In genomic region chr1:51734899-51735745, GRCh38 we compare ENCODE assay signal across 9 cellular contexts.
DNase-seq lines count a peak whose midpoint lies in the region; ATAC-seq, FAIRE-seq and TF ChIP-seq lines count a peak whose summit lies in the region.
"Had no signal": no experiment of that assay in that cellular context is flagged by ENCODE, and none has a peak within 500 bp of the region (broad histone marks: within the 10 kb centered on the region; RNA-seq: fewer than 3 reads in every experiment).

No MANE protein-coding gene starts in this region.

- H3K27me3 ChIP-seq in gastroesophageal sphincter: no peaks in the 10 kb centered on the region

- no peak overlapping the region for H3K27ac Mint-ChIP-seq in activated CD8-positive, alpha-beta T cell treated with anti-CD3 and anti-CD28 coated beads for 36 hours
- H3K27ac Mint-ChIP-seq in stimulated activated effector memory CD8-positive, alpha-beta T cell treated with anti-CD3 and anti-CD28 coated beads, Interleukin-12 subunit alpha, Interleukin-12 subunit beta, amount 100 ng/mL, for 72 hours: peak overlapping the region; percentile 48

- CTCF ChIA-PET in activated CD8-positive, alpha-beta T cell treated with anti-CD3 and anti-CD28 coated beads for 36 hours (lab: Charles Lee): interaction anchor here (1.2 kb wide), 1 partner anchor 33 kb away, joined by 3 read pairs; no protein-coding TSS in a partner anchor

- 61 to 66% methylated on average over 6 to 7 of the region's 7 CpGs for WGBS in gastroesophageal sphincter (ENCODE audit: low coverage in 1 of 2), 2 donors

- H3K9me3 Mint-ChIP-seq in activated CD8-positive, alpha-beta T cell treated with anti-CD3 and anti-CD28 coated beads for 36 hours: no peaks in the 10 kb centered on the region
- no peaks in the 10 kb centered on the region for H3K9me3 Mint-ChIP-seq in stimulated activated effector memory CD8-positive, alpha-beta T cell treated with anti-CD3 and anti-CD28 coated beads, Interleukin-12 subunit alpha, Interleukin-12 subunit beta, amount 100 ng/mL, for 72 hours

- peak; percentile 64 for FAIRE-seq in GM19239 (lab: Jason Lieb, UNC)

- intact Hi-C loops in activated CD8-positive, alpha-beta T cell treated with anti-CD3 and anti-CD28 coated beads for 36 hours (cut with micrococcal nuclease): no loop called here
- intact Hi-C loops in left ventricle myocardium superior (cut with micrococcal nuclease): loop anchor here (10.0 kb wide), 1 partner anchor 110 kb away; no protein-coding TSS in a partner anchor

- no peak overlapping the region for H3K4me3 ChIP-seq in gastroesophageal sphincter

- TF ChIP-seq POLR2A in gastroesophageal sphincter (IDR thresholded peaks at IDR 0.05): no peak

- TF ChIP-seq EP300 in gastroesophageal sphincter (IDR thresholded peaks at IDR 0.05): no peak

- no peaks in the 10 kb centered on the region for H3K27me3 Mint-ChIP-seq in activated CD8-positive, alpha-beta T cell treated with anti-CD3 and anti-CD28 coated beads for 36 hours

- no peaks in the 10 kb centered on the region for H3K36me3 ChIP-seq in gastroesophageal sphincter

- TF ChIP-seq CTCF in activated CD8-positive, alpha-beta T cell treated with anti-CD3 and anti-CD28 coated beads for 36 hours (IDR thresholded peaks at IDR 0.05): no peak
- TF ChIP-seq CTCF in gastroesophageal sphincter (IDR thresholded peaks at IDR 0.05): no peak

- POLR2A ChIA-PET in activated CD8-positive, alpha-beta T cell treated with anti-CD3 and anti-CD28 coated beads for 36 hours (lab: Charles Lee): no interaction called here

- H3K9me3 ChIP-seq in gastroesophageal sphincter: no peaks in the 10 kb centered on the region

- peak overlapping the region in 2 of 4 donors; percentile 24 to 40 for H3K27ac ChIP-seq in gastroesophageal sphincter

- DNase-seq in GM19239 (ENCODE audit: insufficient read length, low spot score): no peak
- DNase-seq in activated CD8-positive, alpha-beta T cell treated with anti-CD3 and anti-CD28 coated beads for 36 hours: no peak
- DNase-seq in left ventricle myocardium superior: no peak
- no peak for DNase-seq in stimulated activated effector memory CD8-positive, alpha-beta T cell treated with anti-CD3 and anti-CD28 coated beads, Interleukin-12 subunit alpha, Interleukin-12 subunit beta, amount 100 ng/mL, for 72 hours (ENCODE audit: low spot score in 2 of 2)
- DNase-seq in inferior parietal cortex (ENCODE audit: extremely low spot score): no peak
- DNase-seq in SIG-M5 (lab: John Stamatoyannopoulos, UW): no peak
- DNase-seq: NCI-H748 treated with DMSO at 0.1 percent for 48 hours had no signal

- no peaks in the 10 kb centered on the region for H3K36me3 Mint-ChIP-seq in activated CD8-positive, alpha-beta T cell treated with anti-CD3 and anti-CD28 coated beads for 36 hours (ENCODE audit: low read depth)
- no peaks in the 10 kb centered on the region for H3K36me3 Mint-ChIP-seq in stimulated activated effector memory CD8-positive, alpha-beta T cell treated with anti-CD3 and anti-CD28 coated beads, Interleukin-12 subunit alpha, Interleukin-12 subunit beta, amount 100 ng/mL, for 72 hours

- H3K4me1 ChIP-seq in gastroesophageal sphincter: peaks cover 6 to 69% (median 25%) of the 10 kb centered on the region in 3 donors

- peaks cover 52% of the 10 kb centered on the region for H3K4me1 Mint-ChIP-seq in activated CD8-positive, alpha-beta T cell treated with anti-CD3 and anti-CD28 coated beads for 36 hours (ENCODE audit: low read depth)
- peaks cover 51% of the 10 kb centered on the region for H3K4me1 Mint-ChIP-seq in stimulated activated effector memory CD8-positive, alpha-beta T cell treated with anti-CD3 and anti-CD28 coated beads, Interleukin-12 subunit alpha, Interleukin-12 subunit beta, amount 100 ng/mL, for 72 hours

- H3K4me3 Mint-ChIP-seq in activated CD8-positive, alpha-beta T cell treated with anti-CD3 and anti-CD28 coated beads for 36 hours: no peak overlapping the region
- no peak overlapping the region for H3K4me3 Mint-ChIP-seq in stimulated activated effector memory CD8-positive, alpha-beta T cell treated with anti-CD3 and anti-CD28 coated beads, Interleukin-12 subunit alpha, Interleukin-12 subunit beta, amount 100 ng/mL, for 72 hours

- ATAC-seq in activated CD8-positive, alpha-beta T cell treated with anti-CD3 and anti-CD28 coated beads for 36 hours: peak; percentile 51
- peak; percentile 30 for ATAC-seq in left ventricle myocardium superior
- ATAC-seq in stimulated activated effector memory CD8-positive, alpha-beta T cell treated with anti-CD3 and anti-CD28 coated beads, Interleukin-12 subunit alpha, Interleukin-12 subunit beta, amount 100 ng/mL, for 72 hours: no peak
- ATAC-seq in gastroesophageal sphincter: no peak
- no peak for ATAC-seq in HG02885 (IDR thresholded peaks at IDR 0.05; ENCODE audit: poor library complexity, unreplicated experiment)

Comparison
In these comparisons a context has a peak if more than half of its experiments do, and no peak if none do; other contexts are left out.
1. ATAC-seq: peak in activated CD8-positive, alpha-beta T cell treated with anti-CD3 and anti-CD28 coated beads for 36 hours (single experiment) and left ventricle myocardium superior (single experiment); none in stimulated activated effector memory CD8-positive, alpha-beta T cell treated with anti-CD3 and anti-CD28 coated beads, Interleukin-12 subunit alpha, Interleukin-12 subunit beta, amount 100 ng/mL, for 72 hours (single experiment), gastroesophageal sphincter (single experiment) and HG02885 (single experiment).